12 cellular contexts compared by ENCODE assay signal in the genomic region with DNA sequence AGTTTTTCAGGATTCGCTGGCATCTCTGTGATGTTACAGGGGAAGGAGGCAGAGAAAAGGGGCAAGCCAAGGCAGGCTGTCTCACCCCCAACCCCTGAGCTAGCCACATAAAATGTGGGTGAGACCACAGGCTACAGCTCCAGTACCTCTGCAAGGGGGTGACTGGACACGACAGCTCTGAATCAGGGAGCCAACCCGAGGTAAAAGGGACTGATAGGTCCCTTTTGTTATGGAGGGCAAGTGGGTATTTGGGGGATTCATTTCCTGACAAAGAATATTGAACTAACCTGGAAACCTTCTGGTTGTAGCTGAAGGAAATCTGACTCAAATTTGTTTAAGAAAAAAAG.
A peak's percentile ranks its signal among the peaks of the same experiment; 100 is the strongest.
DNase-seq lines count a peak whose midpoint lies in the region; ATAC-seq and TF ChIP-seq lines count a peak whose summit lies in the region.
"Had no signal": no experiment of that assay in that cellular context is flagged by ENCODE, and none has a peak within 500 bp of the region (broad histone marks: within the 10 kb centered on the region; RNA-seq: fewer than 3 reads in every experiment).

No MANE protein-coding gene starts in this region.

- ATAC-seq in heart right ventricle = no peak
- ATAC-seq in left cardiac atrium = no peak
- peak; percentile 29 to 53 for ATAC-seq in activated naive CD4-positive, alpha-beta T cell treated with anti-CD3 and anti-CD28 coated beads, Interleukin-2, amount 50 U/mL, for 72 hours
- peak in 1 of 2 donors; percentile 20 for ATAC-seq in lower lobe of right lung

- DNase-seq in heart right ventricle (no peak), left cardiac atrium (no peak), lower lobe of right lung (no peak), type B pancreatic cell (ENCODE audit: extremely low spot score, unreplicated experiment) (no peak), NCI-H446 (lab: John Stamatoyannopoulos, UW) (no peak), GM10266 (ENCODE audit: extremely low spot score) (no peak)
- no peak for DNase-seq in activated naive CD4-positive, alpha-beta T cell treated with anti-CD3 and anti-CD28 coated beads, Interleukin-2, amount 50 U/mL, for 72 hours (ENCODE audit: low spot score in 2 of 2)
- DNase-seq in activated CD4-positive, CD25-positive, alpha-beta regulatory T cell (lab: John Stamatoyannopoulos, UW) = no peak
- DNase-seq: BE2C; stimulated activated CD4-positive, alpha-beta T cell treated with anti-CD3 and anti-CD28 coated beads, Interleukin-12 subunit alpha, Interleukin-12 subunit beta, amount 100 ng/mL, for 4 hours; stimulated activated CD8-positive, alpha-beta memory T cell treated with anti-CD3 and anti-CD28 coated beads, Interleukin-4, amount 100 ng/mL, for 48 hours had no signal

- peaks cover 9 to 72% of the 10 kb centered on the region in 2 donors for H3K36me3 Mint-ChIP-seq in activated naive CD4-positive, alpha-beta T cell treated with anti-CD3 and anti-CD28 coated beads, Interleukin-2, amount 50 U/mL, for 72 hours
- H3K36me3 Mint-ChIP-seq in type B pancreatic cell = peaks cover 19% of the 10 kb centered on the region

- H3K27me3 Mint-ChIP-seq in type B pancreatic cell = no peaks in the 10 kb centered on the region

- no peak for TF ChIP-seq CTCF in heart right ventricle (IDR thresholded peaks at IDR 0.05)
- TF ChIP-seq CTCF in lower lobe of right lung (IDR thresholded peaks at IDR 0.05) = no peak
- no peak for TF ChIP-seq CTCF in type B pancreatic cell (conservative IDR thresholded peaks at IDR 0.05)
- no peak for TF ChIP-seq CTCF in GM10266 (IDR thresholded peaks at IDR 0.05; ENCODE audit: control insufficient read depth, insufficient read depth, low read depth, missing control alignments)

- H3K9me3 ChIP-seq in heart right ventricle (peaks cover 0 to 4% (median 0%) of the 10 kb centered on the region in 11 donors), lower lobe of right lung (no peaks in the 10 kb centered on the region)
- H3K9me3 ChIP-seq: BE2C, mucosa of descending colon had no signal

- H3K36me3 ChIP-seq in heart right ventricle (peaks cover 0 to 57% (median 2%) of the 10 kb centered on the region in 9 donors), lower lobe of right lung (peaks cover 26% of the 10 kb centered on the region)

- no peaks in the 10 kb centered on the region for H3K9me3 Mint-ChIP-seq in activated naive CD4-positive, alpha-beta T cell treated with anti-CD3 and anti-CD28 coated beads, Interleukin-2, amount 50 U/mL, for 72 hours
- H3K9me3 Mint-ChIP-seq in type B pancreatic cell = no peaks in the 10 kb centered on the region

- H3K4me3 ChIP-seq in heart right ventricle (no peak overlapping the region), lower lobe of right lung (no peak overlapping the region)
- H3K4me3 ChIP-seq: mucosa of descending colon had no signal

- no peaks in the 10 kb centered on the region for H3K27me3 ChIP-seq in heart right ventricle
- no peaks in the 10 kb centered on the region for H3K27me3 ChIP-seq in lower lobe of right lung (ENCODE audit: low read depth)
- H3K27me3 ChIP-seq: BE2C had no signal

- intact Hi-C loops in heart right ventricle (cut with DNase I) = no loop called here
- intact Hi-C loops in left cardiac atrium (cut with DNase I) = no loop called here
- intact Hi-C loops in lower lobe of right lung (cut with DNase I) = no loop called here

- H3K27ac Mint-ChIP-seq in activated naive CD4-positive, alpha-beta T cell treated with anti-CD3 and anti-CD28 coated beads, Interleukin-2, amount 50 U/mL, for 72 hours = peak overlapping the region; percentile 36 to 76
- peak overlapping the region; percentile 32 for H3K27ac Mint-ChIP-seq in type B pancreatic cell

- H3K27ac ChIP-seq in heart right ventricle (peak overlapping the region in 6 of 10 donors; percentile 13 to 74 (median 39)), lower lobe of right lung (peak overlapping the region; percentile 25)

- H3K4me1 ChIP-seq in heart right ventricle (peaks cover 14 to 76% (median 48%) of the 10 kb centered on the region in 9 donors), lower lobe of right lung (peaks cover 62% of the 10 kb centered on the region)

- no peak overlapping the region for H3K4me3 Mint-ChIP-seq in type B pancreatic cell

- WGBS in heart right ventricle, 2 donors = 74 to 84% methylated on average over 3 of the region's 3 CpGs

- peaks cover 20% of the 10 kb centered on the region for H3K4me1 Mint-ChIP-seq in type B pancreatic cell (ENCODE audit: unreplicated experiment)

Comparison
In these comparisons a context has a peak if more than half of its experiments do, and no peak if none do; other contexts are left out.
1. ATAC-seq: peak in activated naive CD4-positive, alpha-beta T cell treated with anti-CD3 and anti-CD28 coated beads, Interleukin-2, amount 50 U/mL, for 72 hours (2 of 2); none in heart right ventricle (0 of 8) and left cardiac atrium (0 of 2).